In genomic region chr14:34874386-34875030, GRCh38 we compare ENCODE assay signal across 8 cellular contexts. TPM values are rescaled to one million over a fixed set of nuclear protein-coding genes. Genes with fewer than 3 reads are reported as not detected.
DNase-seq lines count a peak whose midpoint lies in the region; ATAC-seq and TF ChIP-seq lines count a peak whose summit lies in the region.

No MANE protein-coding gene starts in this region.

- peak; percentile 27 for DNase-seq in DMS153 (lab: John Stamatoyannopoulos, UW)
- peak in 1 of 2 experiments; percentile 50 for DNase-seq in HL-60 (ENCODE audit: low read depth in 1 of 2, low spot score in 1 of 2)
- DNase-seq in Panc1 (ENCODE audit: low read depth, low spot score), result no peak
- DNase-seq in activated naive CD4-positive, alpha-beta T cell treated with anti-CD3 and anti-CD28 coated beads, Interleukin-2, amount 10 ng/mL, durations not matched to agents 7 days and 5 days, result peak; percentile 66
- DNase-seq in glomerular visceral epithelial cell (ENCODE audit: extremely low spot score), result peak; percentile 48
- DNase-seq in osteoblast (ENCODE audit: insufficient read length, low spot score, missing footprints), result peak; percentile 84
- peak; percentile 22 to 23 for DNase-seq in tibial nerve (ENCODE audit: low spot score in 2 of 2)

- peaks cover 2% of the 10 kb centered on the region; the same call in 1 of the 2 replicates for H3K36me3 ChIP-seq in Panc1 (ENCODE audit: control insufficient read depth, insufficient read depth, low read length)
- no peaks in the 10 kb centered on the region for H3K36me3 ChIP-seq in osteoblast (ENCODE audit: insufficient read depth, low read length)
- H3K36me3 ChIP-seq in tibial nerve, result no peaks in the 10 kb centered on the region

- in situ Hi-C loops in Panc1 (cut with HindIII; ENCODE audit: low pct_unique_long_range_greater_than_20kb, low sequenced_read_pairs), result no loop called here

- H3K4me3 ChIP-seq in HL-60 (replicated peaks; ENCODE audit: insufficient read depth, low read length), result peak overlapping the region; percentile 85
- H3K4me3 ChIP-seq in Panc1 (ENCODE audit: low read depth in 2 of 2, low read length in 2 of 2), result peak overlapping the region; percentile 72 to 82
- peak overlapping the region; percentile 92 for H3K4me3 ChIP-seq in osteoblast (ENCODE audit: insufficient read depth, low read length)
- peak overlapping the region; percentile 71 to 98 (median 88) for H3K4me3 ChIP-seq in tibial nerve

- no peaks in the 10 kb centered on the region for H3K9me3 Mint-ChIP-seq in activated naive CD4-positive, alpha-beta T cell treated with anti-CD3 and anti-CD28 coated beads, Interleukin-2, amount 10 ng/mL, durations not matched to agents 7 days and 5 days

- H3K27ac Mint-ChIP-seq in activated naive CD4-positive, alpha-beta T cell treated with anti-CD3 and anti-CD28 coated beads, Interleukin-2, amount 10 ng/mL, durations not matched to agents 7 days and 5 days, result peak overlapping the region; percentile 99

- no TSS peak for BruUV-seq in Panc1 (replicated peaks; lab: Mats Ljungman, UMichigan)

- H3K4me1 ChIP-seq in Panc1 (ENCODE audit: control insufficient read depth, insufficient read depth, low read length), result peaks cover 7% of the 10 kb centered on the region
- H3K4me1 ChIP-seq in osteoblast (ENCODE audit: insufficient read depth, low read length), result peaks cover 3% of the 10 kb centered on the region
- H3K4me1 ChIP-seq in tibial nerve, result peaks cover 0 to 27% (median 5%) of the 10 kb centered on the region in 4 donors

- H3K27me3 ChIP-seq in HL-60 (ENCODE audit: insufficient read depth, poor library complexity, severe bottlenecking), result no peaks in the 10 kb centered on the region
- no peaks in the 10 kb centered on the region for H3K27me3 ChIP-seq in Panc1 (ENCODE audit: control insufficient read depth, insufficient read depth, low read length)
- H3K27me3 ChIP-seq in osteoblast (ENCODE audit: insufficient read depth, low read length), result no peaks in the 10 kb centered on the region
- no peaks in the 10 kb centered on the region for H3K27me3 ChIP-seq in tibial nerve

- peak overlapping the region; percentile 91 for H2AFZ ChIP-seq in osteoblast (ENCODE audit: low read length)

- no peak for TF ChIP-seq POLR2A in tibial nerve (IDR thresholded peaks at IDR 0.05)

- H3K79me2 ChIP-seq in osteoblast (ENCODE audit: insufficient read depth, low read length), result peaks cover 48% of the 10 kb centered on the region

- ATAC-seq in GM19468 (IDR thresholded peaks at IDR 0.05; ENCODE audit: extremely low read depth, unreplicated experiment) (peak; percentile 2), Panc1 (peak; percentile 65)

- TF ChIP-seq CTCF in HL-60 (IDR thresholded peaks at IDR 0.05; ENCODE audit: insufficient read depth, low read length), result no peak
- peak; percentile 12; the same call in 1 of the 2 replicates for TF ChIP-seq CTCF in Panc1 (IDR thresholded peaks at IDR 0.05)
- TF ChIP-seq CTCF in osteoblast (IDR thresholded peaks at IDR 0.05; ENCODE audit: extremely low read depth, low read depth, low read length), result peak; percentile 12
- TF ChIP-seq CTCF in tibial nerve (IDR thresholded peaks at IDR 0.05), result no peak

- POLR2A ChIA-PET in Panc1 (lab: Charles Lee), result interaction anchor here (0.6 kb wide), 1 partner anchor 8 kb away, joined by 7 read pairs; no protein-coding TSS in a partner anchor

- H3K4me2 ChIP-seq in osteoblast (ENCODE audit: insufficient read depth, low read length), result peak overlapping the region; percentile 100

- intact Hi-C loops in Panc1 (cut with micrococcal nuclease; ENCODE audit: unreplicated experiment), result loop anchor here (5.0 kb wide), 1 partner anchor 108 kb away; the partner anchor contains the start of gene SRP54

- H3K4me1 Mint-ChIP-seq in activated naive CD4-positive, alpha-beta T cell treated with anti-CD3 and anti-CD28 coated beads, Interleukin-2, amount 10 ng/mL, durations not matched to agents 7 days and 5 days, result peaks cover 45% of the 10 kb centered on the region

- peaks cover 3% of the 10 kb centered on the region for H4K20me1 ChIP-seq in osteoblast (ENCODE audit: insufficient read depth, low read length)

- H3K27me3 Mint-ChIP-seq in activated naive CD4-positive, alpha-beta T cell treated with anti-CD3 and anti-CD28 coated beads, Interleukin-2, amount 10 ng/mL, durations not matched to agents 7 days and 5 days, result no peaks in the 10 kb centered on the region

- H3K27ac ChIP-seq in HL-60 (replicated peaks), result peak overlapping the region; percentile 96
- peak overlapping the region; percentile 88 for H3K27ac ChIP-seq in Panc1 (ENCODE audit: low read length)
- peak overlapping the region; percentile 86 for H3K27ac ChIP-seq in osteoblast (ENCODE audit: low read depth, low read length)
- peak overlapping the region; percentile 96 to 100 (median 99) for H3K27ac ChIP-seq in tibial nerve

- H3K9me3 ChIP-seq in Panc1 (ENCODE audit: control insufficient read depth, insufficient read depth, low read depth, low read length) (no peaks in the 10 kb centered on the region), osteoblast (ENCODE audit: low read depth, low read length) (no peaks in the 10 kb centered on the region), tibial nerve (no peaks in the 10 kb centered on the region)

- H3K4me3 Mint-ChIP-seq in activated naive CD4-positive, alpha-beta T cell treated with anti-CD3 and anti-CD28 coated beads, Interleukin-2, amount 10 ng/mL, durations not matched to agents 7 days and 5 days, result peak overlapping the region; percentile 92

- no peak for TF ChIP-seq EP300 in tibial nerve (IDR thresholded peaks at IDR 0.05)

- peaks cover 34% of the 10 kb centered on the region for H3K36me3 Mint-ChIP-seq in activated naive CD4-positive, alpha-beta T cell treated with anti-CD3 and anti-CD28 coated beads, Interleukin-2, amount 10 ng/mL, durations not matched to agents 7 days and 5 days

- CTCF ChIA-PET in Panc1 (lab: Charles Lee), result no interaction called here
- CTCF ChIA-PET in activated naive CD4-positive, alpha-beta T cell treated with anti-CD3 and anti-CD28 coated beads, Interleukin-2, amount 10 ng/mL, durations not matched to agents 7 days and 5 days (lab: Charles Lee), result interaction anchor here (1.0 kb wide), 1 partner anchor 107 kb away, joined by 4 read pairs; no protein-coding TSS in a partner anchor

- 0 to 1% methylated on average over 29 to 55 of the region's 85 CpGs for WGBS in tibial nerve, 2 donors

RNA-seq across cellular contexts. Expression of gene BAZ1A, which starts 0.7 kb away (rescaled TPM):
- total RNA-seq in Panc1 (2021; ENCODE audit: unreplicated experiment) (27.2 TPM), osteoblast (23.9 and 25.9 TPM in 2 replicates), tibial nerve (10 to 100 TPM; 26.0 to 32.6 (median 31.0) TPM)
- polyA plus RNA-seq in Panc1 (2012; ENCODE audit: insufficient read length), result 9.2 TPM

Comparison
In these comparisons a context has a peak if more than half of its experiments do, and no peak if none do; other contexts are left out.
1. CTCF ChIP-seq: peak in Panc1 (single experiment) and osteoblast (single experiment); none in HL-60 (single experiment) and tibial nerve (0 of 5).
2. Peak in every context shown above with its lines, with median percentiles within 50 percentile points of each other: H3K27ac ChIP-seq and H3K4me3 ChIP-seq.